In genomic region chr3:74074700-74075099, GRCh38 we compare ENCODE assay signal across 8 cellular contexts.
"Had no signal": no experiment of that assay in that cellular context is flagged by ENCODE, and none has a peak within 500 bp of the region (broad histone marks: within the 10 kb centered on the region; RNA-seq: fewer than 3 reads in every experiment).

No MANE protein-coding gene starts in this region.

- H3K4me3 ChIP-seq: GM12878 had no signal

- ATAC-seq: GM12878 had no signal

- DNase-seq: GDM1, GF-D8 had no signal

- FAIRE-seq: G401.6, GM12878, GM12891, GM12892, GM18507, GM19239 had no signal
